10 cellular contexts compared by ENCODE assay signal in genomic region chr15:34984884-34985630, GRCh38. TPM values are rescaled to one million over a fixed set of nuclear protein-coding genes. Genes with fewer than 3 reads are reported as not detected.
DNase-seq lines count a peak whose midpoint lies in the region; ATAC-seq and TF ChIP-seq lines count a peak whose summit lies in the region.
"Had no signal": no experiment of that assay in that cellular context is flagged by ENCODE, and none has a peak within 500 bp of the region (broad histone marks: within the 10 kb centered on the region; RNA-seq: fewer than 3 reads in every experiment).

No MANE protein-coding gene starts in this region.

- H3K27me3 Mint-ChIP-seq in T-helper 2 cell treated with Interferon-gamma antibody and Interleukin-4, amounts not matched to agents 5 μg/mL and 100 μg/mL, for 36 hours (ENCODE audit: low read depth), result no peaks in the 10 kb centered on the region

- H3K9ac ChIP-seq in parathyroid adenoma, result no peak overlapping the region

- H3K4me1 ChIP-seq in parathyroid adenoma, result no peaks in the 10 kb centered on the region

- H3K4me3 Mint-ChIP-seq in T-helper 2 cell treated with Interferon-gamma antibody and Interleukin-4, amounts not matched to agents 5 μg/mL and 100 μg/mL, for 36 hours, result peak overlapping the region; percentile 57

- no peaks in the 10 kb centered on the region for H3K9me3 Mint-ChIP-seq in T-helper 2 cell treated with Interferon-gamma antibody and Interleukin-4, amounts not matched to agents 5 μg/mL and 100 μg/mL, for 36 hours

- H3K4me3 ChIP-seq in HL-60 (replicated peaks; ENCODE audit: insufficient read depth, low read length) (0 out of 2 replicates have a peak overlapping the region, but pooled peaks have one; percentile 4), fibroblast of the aortic adventitia (ENCODE audit: low read depth, low read length) (no peak overlapping the region), parathyroid adenoma (ENCODE audit: low read depth, low read length) (no peak overlapping the region)
- H3K4me3 ChIP-seq: ovary, SJSA1 had no signal

- in situ Hi-C loops in GM13977 (cut with MboI; ENCODE audit: low pct_unique_long_range_greater_than_20kb, low sequenced_read_pairs, unreplicated experiment), result no loop called here

- H3K4me1 Mint-ChIP-seq in T-helper 2 cell treated with Interferon-gamma antibody and Interleukin-4, amounts not matched to agents 5 μg/mL and 100 μg/mL, for 36 hours (ENCODE audit: low read depth), result peaks cover 29% of the 10 kb centered on the region

- H3K27ac Mint-ChIP-seq in T-helper 2 cell treated with Interferon-gamma antibody and Interleukin-4, amounts not matched to agents 5 μg/mL and 100 μg/mL, for 36 hours, result no peak overlapping the region

- peak overlapping the region; percentile 15 for H3K4me2 ChIP-seq in parathyroid adenoma (ENCODE audit: low read length)

- no peak overlapping the region for H2AFZ ChIP-seq in parathyroid adenoma

- H3K9me3 ChIP-seq in parathyroid adenoma (ENCODE audit: control insufficient read depth, low read length), result no peaks in the 10 kb centered on the region
- H3K9me3 ChIP-seq: ovary, SJSA1 had no signal

- H3K36me3 ChIP-seq in parathyroid adenoma (ENCODE audit: control insufficient read depth, insufficient read depth, low read length), result no peaks in the 10 kb centered on the region
- H3K36me3 ChIP-seq: ovary had no signal

- H3K27me3 ChIP-seq in HL-60 (ENCODE audit: insufficient read depth, poor library complexity, severe bottlenecking), result no peaks in the 10 kb centered on the region
- H3K27me3 ChIP-seq in parathyroid adenoma (ENCODE audit: control insufficient read depth, insufficient read depth, low read length), result no peaks in the 10 kb centered on the region
- H3K27me3 ChIP-seq: ovary, SJSA1 had no signal

- TF ChIP-seq CTCF in HL-60 (IDR thresholded peaks at IDR 0.05; ENCODE audit: insufficient read depth, low read length), result no peak
- TF ChIP-seq CTCF in fibroblast of the aortic adventitia (IDR thresholded peaks at IDR 0.05; ENCODE audit: insufficient read depth, low read length), result no peak
- no peak for TF ChIP-seq CTCF in parathyroid adenoma (IDR thresholded peaks at IDR 0.05)
- TF ChIP-seq CTCF in GM13977 (IDR thresholded peaks at IDR 0.05; ENCODE audit: extremely low read depth, insufficient read depth, missing control alignments), result no peak

- no peak for ATAC-seq in GM18868 (IDR thresholded peaks at IDR 0.05; ENCODE audit: unreplicated experiment)
- no peak for ATAC-seq in HG03280 (IDR thresholded peaks at IDR 0.05; ENCODE audit: unreplicated experiment)

- H3K27ac ChIP-seq in HL-60 (replicated peaks) (peak overlapping the region; percentile 51), parathyroid adenoma (no peak overlapping the region)
- H3K27ac ChIP-seq: ovary, SJSA1 had no signal

- peaks cover 16% of the 10 kb centered on the region for H3K79me2 ChIP-seq in parathyroid adenoma

- peaks cover 46% of the 10 kb centered on the region for H3K36me3 Mint-ChIP-seq in T-helper 2 cell treated with Interferon-gamma antibody and Interleukin-4, amounts not matched to agents 5 μg/mL and 100 μg/mL, for 36 hours (ENCODE audit: low read depth)

- peak in 1 of 2 experiments; percentile 81 for DNase-seq in HL-60 (ENCODE audit: low read depth in 1 of 2, low spot score in 1 of 2)
- DNase-seq in T-helper 2 cell treated with Interferon-gamma antibody and Interleukin-4, amounts not matched to agents 5 μg/mL and 100 μg/mL, for 36 hours (ENCODE audit: low spot score), result no peak
- DNase-seq in fibroblast of the aortic adventitia (ENCODE audit: low read depth), result peak; percentile 28
- DNase-seq in Kasumi-1 (lab: John Stamatoyannopoulos, UW), result no peak
- no peak for DNase-seq in GM13977 (ENCODE audit: low spot score)
- DNase-seq: ovary had no signal

RNA-seq across cellular contexts. Expression of gene ZNF770, which starts 3.0 kb away (rescaled TPM):
- 27.4 and 36.8 TPM in 2 replicates for total RNA-seq in fibroblast of the aortic adventitia (ENCODE audit: low replicate concordance)

RNA-seq across cellular contexts. Expression of gene AQR, which starts 15.5 kb away (rescaled TPM):
- total RNA-seq in fibroblast of the aortic adventitia (ENCODE audit: low replicate concordance), result 33.0 and 34.6 TPM in 2 replicates
